ENCODE assay signal across 1 cellular context in the genomic region with DNA sequence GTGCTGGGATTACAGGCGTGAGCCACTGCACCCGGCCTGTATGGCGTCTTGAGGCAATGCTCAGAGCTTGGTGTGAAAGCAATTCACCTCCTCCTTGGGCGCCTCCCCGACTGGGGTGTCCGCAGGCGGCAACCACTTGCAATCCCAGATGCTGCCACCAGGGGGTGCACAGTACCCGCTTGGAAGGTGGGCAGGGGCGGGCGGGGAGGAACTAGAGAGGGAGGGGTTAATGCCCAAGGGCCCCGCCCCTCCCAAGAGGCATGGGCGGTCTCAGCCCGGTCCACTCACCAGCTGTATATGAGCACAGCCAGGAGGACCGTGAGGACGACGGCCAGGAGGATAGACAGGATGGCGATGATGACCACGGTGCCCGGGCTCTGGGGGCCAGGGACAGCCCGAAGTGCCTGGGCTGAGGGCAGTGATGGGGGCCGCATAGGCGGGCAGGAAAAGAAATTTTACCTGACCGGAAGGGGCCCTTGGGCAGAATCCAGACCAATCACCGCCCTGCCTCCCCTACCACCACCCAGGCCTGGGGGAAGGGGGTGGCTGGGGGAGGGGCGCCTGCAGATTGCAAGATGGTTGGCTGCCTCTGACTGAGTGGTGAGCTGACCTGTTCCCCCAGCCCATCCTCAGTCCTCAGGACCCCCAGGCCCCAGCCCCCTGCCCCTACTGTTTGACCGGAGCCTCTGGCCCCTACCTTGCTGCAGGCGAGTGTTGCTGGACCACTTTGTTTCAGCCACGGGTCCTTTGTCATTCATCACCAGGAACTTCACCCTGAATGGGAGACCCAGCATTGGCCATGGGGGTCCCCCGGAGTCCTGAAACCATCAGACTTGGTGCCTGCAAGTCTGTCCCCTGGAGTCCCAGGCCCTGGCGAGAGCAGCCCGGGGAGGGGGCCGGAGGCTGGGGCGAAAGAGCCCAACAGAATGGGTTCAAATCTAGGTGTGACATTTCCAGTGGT.
TF ChIP-seq lines count a peak whose summit lies in the region.

No MANE protein-coding gene starts in this region.

TF ChIP-seq in H1, 55 proteins besides CTCF, POLR2A, EP300 and RAD21:
- TF ChIP-seq POLR2AphosphoS5 (IDR thresholded peaks at IDR 0.05; ENCODE audit: low read depth, low read length) = peak; percentile 23; the same call in 1 of the 2 replicates
- TF ChIP-seq PHF8 (conservative IDR thresholded peaks at IDR 0.05; ENCODE audit: low read depth, low read length) = peak; percentile 34; the same call in 1 of the 2 replicates
